ENCODE assay signal across 18 cellular contexts in genomic region chr1:33719771-33720670, GRCh38.
DNase-seq lines count a peak whose midpoint lies in the region; ATAC-seq and TF ChIP-seq lines count a peak whose summit lies in the region.
"Had no signal": no experiment of that assay in that cellular context is flagged by ENCODE, and none has a peak within 500 bp of the region (broad histone marks: within the 10 kb centered on the region; RNA-seq: fewer than 3 reads in every experiment).

No MANE protein-coding gene starts in this region.

- H2BK120ac ChIP-seq in H9 (ENCODE audit: low read depth, low read length, poor library complexity, severe bottlenecking), result no peak overlapping the region

- DNase-seq in AG09319 (ENCODE audit: extremely low read depth, low read depth) (peak; percentile 28), H9 (peak; percentile 12), astrocyte of the hippocampus (ENCODE audit: low read depth, low spot score) (peak; percentile 46), osteocyte (ENCODE audit: extremely low spot score, unreplicated experiment) (peak; percentile 51), esophagus squamous epithelium (lab: John Stamatoyannopoulos, UW) (no peak), GM13976 (ENCODE audit: low spot score) (no peak)
- DNase-seq in stimulated activated effector memory CD8-positive, alpha-beta T cell treated with anti-CD3 and anti-CD28 coated beads, Interleukin-12 subunit alpha, Interleukin-12 subunit beta, amount 100 ng/mL, for 72 hours (ENCODE audit: low spot score in 2 of 2), result no peak
- DNase-seq: activated CD4-positive, alpha-beta T cell treated with anti-CD3 and anti-CD28 coated beads for 48 hours; activated effector memory CD4-positive, alpha-beta T cell treated with anti-CD3 and anti-CD28 coated beads, Interleukin-2, amount 50 U/mL, for 16 hours; activated naive CD8-positive, alpha-beta T cell treated with anti-CD3 and anti-CD28 coated beads, Interleukin-2, amount 50 U/mL, for 24 hours; COR-L47; mammary epithelial cell; right lobe of liver; Right ventricle myocardium superior; SW 1271 had no signal

- H3K4me1 ChIP-seq in H9 (ENCODE audit: insufficient read depth, low read length), result no peaks in the 10 kb centered on the region
- no peaks in the 10 kb centered on the region for H3K4me1 ChIP-seq in esophagus squamous epithelium
- H3K4me1 ChIP-seq: gastroesophageal sphincter, right lobe of liver had no signal

- no CpG with 5 or more reads among the region's 8 CpGs for WGBS in H9 (ENCODE audit: extremely low coverage, insufficient read length, low lambda C conversion rate)
- WGBS in esophagus squamous epithelium, 2 donors, result 54 to 67% methylated on average over 7 to 8 of the region's 8 CpGs

- H3K79me2 ChIP-seq in H9 (ENCODE audit: insufficient read depth, low read length), result no peaks in the 10 kb centered on the region

- no peak overlapping the region for H3K9ac ChIP-seq in H9 (ENCODE audit: extremely low read depth, insufficient read length, low read length)

- no peak overlapping the region for H3K14ac ChIP-seq in H9 (ENCODE audit: insufficient read depth, low read length)

- H3K4me1 Mint-ChIP-seq in H9 (no peaks in the 10 kb centered on the region), osteocyte (ENCODE audit: unreplicated experiment) (no peaks in the 10 kb centered on the region)
- H3K4me1 Mint-ChIP-seq in stimulated activated effector memory CD8-positive, alpha-beta T cell treated with anti-CD3 and anti-CD28 coated beads, Interleukin-12 subunit alpha, Interleukin-12 subunit beta, amount 100 ng/mL, for 72 hours, result no peaks in the 10 kb centered on the region
- H3K4me1 Mint-ChIP-seq: activated naive CD8-positive, alpha-beta T cell treated with anti-CD3 and anti-CD28 coated beads, Interleukin-2, amount 50 U/mL, for 24 hours had no signal

- peaks cover 7 to 21% (median 17%) of the 10 kb centered on the region in 3 experiments; a peak in 6 of 7 replicates for H3K36me3 Mint-ChIP-seq in H9 (ENCODE audit: insufficient read depth in 1 of 3, low read depth in 3 of 3)
- H3K36me3 Mint-ChIP-seq in osteocyte (ENCODE audit: unreplicated experiment), result no peaks in the 10 kb centered on the region
- no peaks in the 10 kb centered on the region for H3K36me3 Mint-ChIP-seq in stimulated activated effector memory CD8-positive, alpha-beta T cell treated with anti-CD3 and anti-CD28 coated beads, Interleukin-12 subunit alpha, Interleukin-12 subunit beta, amount 100 ng/mL, for 72 hours

- H2BK5ac ChIP-seq in H9 (ENCODE audit: insufficient read length, low read length), result no peak overlapping the region

- H3K4me3 Mint-ChIP-seq in H9 (no peak overlapping the region), osteocyte (ENCODE audit: unreplicated experiment) (no peak overlapping the region)
- no peak overlapping the region for H3K4me3 Mint-ChIP-seq in stimulated activated effector memory CD8-positive, alpha-beta T cell treated with anti-CD3 and anti-CD28 coated beads, Interleukin-12 subunit alpha, Interleukin-12 subunit beta, amount 100 ng/mL, for 72 hours
- H3K4me3 Mint-ChIP-seq: activated naive CD8-positive, alpha-beta T cell treated with anti-CD3 and anti-CD28 coated beads, Interleukin-2, amount 50 U/mL, for 24 hours had no signal

- H3K4me2 ChIP-seq in H9 (ENCODE audit: insufficient read depth, insufficient read length, low read length), result no peak overlapping the region

- no peak overlapping the region for H2AFZ ChIP-seq in H9 (ENCODE audit: low read length)

- no peak overlapping the region for H3K56ac ChIP-seq in H9 (ENCODE audit: insufficient read length, low read depth, low read length)

- TF ChIP-seq CTCF in AG09319 (IDR thresholded peaks at IDR 0.05; ENCODE audit: low read depth, low read length) (no peak), H9 (conservative IDR thresholded peaks at IDR 0.05) (no peak), osteocyte (IDR thresholded peaks at IDR 0.05) (no peak), esophagus squamous epithelium (IDR thresholded peaks at IDR 0.05) (no peak), GM13976 (IDR thresholded peaks at IDR 0.05; ENCODE audit: borderline replicate concordance, control extremely low read depth, extremely low read depth, insufficient read depth, missing control alignments) (no peak)

- no peak overlapping the region for H4K91ac ChIP-seq in H9 (ENCODE audit: insufficient read length, low read depth, low read length)

- H4K8ac ChIP-seq in H9 (replicated peaks; ENCODE audit: insufficient read length, low read depth, low read length), result no peak overlapping the region

- no peak overlapping the region for H3T11ph ChIP-seq in H9 (ENCODE audit: low read length)

- no peak overlapping the region for H2AK5ac ChIP-seq in H9 (ENCODE audit: insufficient read length, low read length)

- H4K5ac ChIP-seq in H9 (ENCODE audit: insufficient read length, low read depth, low read length), result no peak overlapping the region

- no peaks in the 10 kb centered on the region for H3K27me3 ChIP-seq in H9 (ENCODE audit: insufficient read depth, low read length)
- peaks cover 0 to 12% (median 0%) of the 10 kb centered on the region in 4 donors for H3K27me3 ChIP-seq in esophagus squamous epithelium
- H3K27me3 ChIP-seq: cardiac muscle cell, right lobe of liver had no signal

- H3K23me2 ChIP-seq in H9 (ENCODE audit: insufficient read length, low read depth, low read length, poor library complexity, severe bottlenecking), result no peaks in the 10 kb centered on the region

- no peaks in the 10 kb centered on the region for H3K36me3 ChIP-seq in esophagus squamous epithelium
- H3K36me3 ChIP-seq: cardiac muscle cell, gastroesophageal sphincter, right lobe of liver had no signal

- no peak overlapping the region for H3K4ac ChIP-seq in H9 (ENCODE audit: low read depth, low read length)

- intact Hi-C loops in esophagus squamous epithelium (cut with DNase I), result no loop called here

- H3K79me1 ChIP-seq in H9 (ENCODE audit: insufficient read depth, low read depth, low read length, poor library complexity, severe bottlenecking), result no peaks in the 10 kb centered on the region

- no peaks in the 10 kb centered on the region for H3K9me3 ChIP-seq in H9 (ENCODE audit: control insufficient read depth, low read depth, low read length)
- H3K9me3 ChIP-seq in esophagus squamous epithelium, result no peaks in the 10 kb centered on the region
- H3K9me3 ChIP-seq: gastroesophageal sphincter, right lobe of liver had no signal

- H3K23ac ChIP-seq in H9 (ENCODE audit: insufficient read length, low read depth, low read length), result no peak overlapping the region

- H3K27ac ChIP-seq in H9 (ENCODE audit: insufficient read length, low read depth, low read length), result no peak overlapping the region
- no peak overlapping the region for H3K27ac ChIP-seq in esophagus squamous epithelium
- H3K27ac ChIP-seq: cardiac muscle cell, epithelial cell of prostate, gastroesophageal sphincter, right lobe of liver had no signal

- in situ Hi-C loops in GM13976 (cut with MboI; ENCODE audit: low sequenced_read_pairs, unreplicated experiment), result no loop called here

- H2BK12ac ChIP-seq in H9 (ENCODE audit: insufficient read length, low read depth, low read length), result no peak overlapping the region

- H3K4me3 ChIP-seq in esophagus squamous epithelium, result no peak overlapping the region
- H3K4me3 ChIP-seq: cardiac muscle cell, gastroesophageal sphincter, right lobe of liver had no signal

- TF ChIP-seq POLR2A in esophagus squamous epithelium (IDR thresholded peaks at IDR 0.05), result no peak

- no peaks in the 10 kb centered on the region for H3K27me3 Mint-ChIP-seq in H9 (ENCODE audit: low read depth)
- H3K27me3 Mint-ChIP-seq in osteocyte (ENCODE audit: unreplicated experiment), result no peaks in the 10 kb centered on the region
- H3K27me3 Mint-ChIP-seq: activated naive CD8-positive, alpha-beta T cell treated with anti-CD3 and anti-CD28 coated beads, Interleukin-2, amount 50 U/mL, for 24 hours had no signal

- ATAC-seq in stimulated activated effector memory CD8-positive, alpha-beta T cell treated with anti-CD3 and anti-CD28 coated beads, Interleukin-12 subunit alpha, Interleukin-12 subunit beta, amount 100 ng/mL, for 72 hours, result no peak
- ATAC-seq: activated naive CD8-positive, alpha-beta T cell treated with anti-CD3 and anti-CD28 coated beads, Interleukin-2, amount 50 U/mL, for 24 hours; gastroesophageal sphincter; right lobe of liver had no signal

- no peak overlapping the region for H2BK15ac ChIP-seq in H9 (ENCODE audit: low read depth, low read length)

- H3K27ac Mint-ChIP-seq in H9 (peak overlapping the region in 1 of 3 experiments; percentile 54; a peak in 2 of 7 replicates), osteocyte (ENCODE audit: unreplicated experiment) (no peak overlapping the region)
- H3K27ac Mint-ChIP-seq in stimulated activated effector memory CD8-positive, alpha-beta T cell treated with anti-CD3 and anti-CD28 coated beads, Interleukin-12 subunit alpha, Interleukin-12 subunit beta, amount 100 ng/mL, for 72 hours, result no peak overlapping the region
- H3K27ac Mint-ChIP-seq: activated naive CD8-positive, alpha-beta T cell treated with anti-CD3 and anti-CD28 coated beads, Interleukin-2, amount 50 U/mL, for 24 hours had no signal

- no peaks in the 10 kb centered on the region for H4K20me1 ChIP-seq in H9 (ENCODE audit: control insufficient read depth, insufficient read depth, insufficient read length)

- no peaks in the 10 kb centered on the region for H3K9me3 Mint-ChIP-seq in H9
- H3K9me3 Mint-ChIP-seq in osteocyte (ENCODE audit: unreplicated experiment), result peaks cover 4% of the 10 kb centered on the region
- H3K9me3 Mint-ChIP-seq in stimulated activated effector memory CD8-positive, alpha-beta T cell treated with anti-CD3 and anti-CD28 coated beads, Interleukin-12 subunit alpha, Interleukin-12 subunit beta, amount 100 ng/mL, for 72 hours, result no peaks in the 10 kb centered on the region
- H3K9me3 Mint-ChIP-seq: activated naive CD8-positive, alpha-beta T cell treated with anti-CD3 and anti-CD28 coated beads, Interleukin-2, amount 50 U/mL, for 24 hours had no signal

- H3K18ac ChIP-seq in H9 (ENCODE audit: insufficient read length, low read depth, low read length), result no peak overlapping the region

- H2BK20ac ChIP-seq in H9 (ENCODE audit: low read depth, low read length, poor library complexity, severe bottlenecking), result no peak overlapping the region

Comparison
In these comparisons a context has a peak if more than half of its experiments do, and no peak if none do; other contexts are left out.
1. DNase-seq: peak in AG09319 (single experiment), H9 (single experiment), astrocyte of the hippocampus (single experiment) and osteocyte (single experiment); none in esophagus squamous epithelium (single experiment), GM13976 (single experiment) and stimulated activated effector memory CD8-positive, alpha-beta T cell treated with anti-CD3 and anti-CD28 coated beads, Interleukin-12 subunit alpha, Interleukin-12 subunit beta, amount 100 ng/mL, for 72 hours (0 of 2).